14 cellular contexts compared by ENCODE assay signal in the genomic region with DNA sequence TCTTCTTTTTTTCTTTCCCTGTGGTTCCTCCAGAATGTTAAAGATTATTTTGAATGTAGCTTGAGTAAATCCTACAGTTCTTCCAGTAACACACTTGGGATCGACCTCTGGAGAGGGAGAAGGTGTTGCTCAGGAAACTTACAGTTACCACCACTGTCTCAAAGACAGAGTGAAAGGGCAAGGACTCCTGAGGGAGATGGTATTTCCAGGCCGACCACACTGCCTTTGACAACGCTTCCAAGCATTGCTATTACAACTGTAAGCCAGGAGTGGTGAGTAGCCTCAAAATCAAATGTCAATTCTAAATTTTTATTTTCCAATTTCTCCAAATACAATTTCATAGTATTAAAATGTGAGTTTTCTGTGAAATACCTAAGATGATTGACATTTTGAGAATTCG.
A peak's percentile ranks its signal among the peaks of the same experiment; 100 is the strongest.
DNase-seq lines count a peak whose midpoint lies in the region; ATAC-seq and TF ChIP-seq lines count a peak whose summit lies in the region.
"Had no signal": no experiment of that assay in that cellular context is flagged by ENCODE, and none has a peak within 500 bp of the region (broad histone marks: within the 10 kb centered on the region; RNA-seq: fewer than 3 reads in every experiment).

No MANE protein-coding gene starts in this region.

- TF ChIP-seq CTCF in choroid plexus epithelial cell (conservative IDR thresholded peaks at IDR 0.05; ENCODE audit: low read depth, low read length), result no peak

- H3K9me3 ChIP-seq in neuron (ENCODE audit: low read length), result no peaks in the 10 kb centered on the region
- H3K9me3 ChIP-seq: A549, BE2C, HAP-1 had no signal

- ATAC-seq in HG02759 (IDR thresholded peaks at IDR 0.05; ENCODE audit: unreplicated experiment), result no peak
- ATAC-seq: A549 had no signal

- in situ Hi-C loops in SK-MEL-5 (cut with HindIII; ENCODE audit: low pct_unique_long_range_greater_than_20kb, low sequenced_read_pairs), result no loop called here

- no peak overlapping the region for H3K4me3 ChIP-seq in choroid plexus epithelial cell (ENCODE audit: low read depth, low read length)
- no peak overlapping the region for H3K4me3 ChIP-seq in neuron (ENCODE audit: low read length)
- H3K4me3 ChIP-seq: A549, HAP-1 had no signal

- H3K4me1 ChIP-seq in neuron (ENCODE audit: insufficient read depth, low read length), result peaks cover 5% of the 10 kb centered on the region
- H3K4me1 ChIP-seq: A549, BE2C, HAP-1 had no signal

- H3K36me3 ChIP-seq in neuron (ENCODE audit: insufficient read depth, low read length), result no peaks in the 10 kb centered on the region
- H3K36me3 ChIP-seq: BE2C, HAP-1 had no signal

- H3K27me3 ChIP-seq in neuron (ENCODE audit: insufficient read depth, low read length), result no peaks in the 10 kb centered on the region
- H3K27me3 ChIP-seq: BE2C had no signal

- DNase-seq in SK-MEL-5 (ENCODE audit: low read depth, low spot score) (peak; percentile 2), choroid plexus epithelial cell (ENCODE audit: low read depth) (peak; percentile 33), NCI-H1048 (lab: John Stamatoyannopoulos, UW) (no peak)
- no peak for DNase-seq in activated CD4-positive, alpha-beta T cell treated with anti-CD3 and anti-CD28 coated beads, Interleukin-2, amount 50 U/mL, for 4 hours
- DNase-seq in stimulated activated CD4-positive, alpha-beta T cell treated with anti-CD3 and anti-CD28 coated beads, Interleukin-2, amount 100 ng/mL, for 24 hours, result no peak
- DNase-seq: BE2C; CD4-positive, alpha-beta memory T cell; DMS153; DMS79 treated with DMSO at 0.1 percent for 48 hours; EL had no signal

- H2AFZ ChIP-seq in neuron (ENCODE audit: low read depth, low read length), result peak overlapping the region; percentile 14

Comparison
In these comparisons a context has a peak if more than half of its experiments do, and no peak if none do; other contexts are left out.
1. DNase-seq: peak in SK-MEL-5 (single experiment) and choroid plexus epithelial cell (single experiment); none in activated CD4-positive, alpha-beta T cell treated with anti-CD3 and anti-CD28 coated beads, Interleukin-2, amount 50 U/mL, for 4 hours (0 of 2), stimulated activated CD4-positive, alpha-beta T cell treated with anti-CD3 and anti-CD28 coated beads, Interleukin-2, amount 100 ng/mL, for 24 hours (0 of 2) and NCI-H1048 (single experiment).